Comparison of ENCODE assay signal across 15 cellular contexts in the genomic region with DNA sequence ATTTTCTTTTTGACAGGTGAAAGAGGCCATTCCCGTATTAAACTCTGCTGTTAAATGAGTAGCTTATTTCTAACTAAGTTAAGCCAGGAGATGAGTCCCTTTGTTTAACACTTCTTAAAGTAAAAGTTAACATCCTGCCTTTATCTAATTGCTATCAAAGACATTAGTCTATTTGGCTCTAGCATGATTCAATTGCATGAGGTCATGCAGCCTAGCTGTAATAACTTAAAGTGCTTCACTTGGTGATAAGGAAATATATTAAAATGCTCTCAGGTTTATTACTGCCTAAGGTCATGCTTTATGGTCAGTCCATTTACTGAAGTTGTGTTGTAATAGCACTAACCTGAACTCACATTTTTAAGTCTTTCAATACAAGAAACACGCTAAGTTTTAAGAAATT.
DNase-seq lines count a peak whose midpoint lies in the region; ATAC-seq, FAIRE-seq and TF ChIP-seq lines count a peak whose summit lies in the region.
"Had no signal": no experiment of that assay in that cellular context is flagged by ENCODE, and none has a peak within 500 bp of the region (broad histone marks: within the 10 kb centered on the region; RNA-seq: fewer than 3 reads in every experiment).

No MANE protein-coding gene starts in this region.

- 26 to 46% (median 45%) methylated on average over 2 of the region's 2 CpGs for WGBS in small intestine, 3 donors

- H3K9me3 ChIP-seq in small intestine (ENCODE audit: control insufficient read depth, low read depth): no peaks in the 10 kb centered on the region

- no peaks in the 10 kb centered on the region for H3K27me3 ChIP-seq in small intestine (ENCODE audit: control insufficient read depth in 2 of 2, insufficient read depth in 2 of 2, low read length in 2 of 2)

- ATAC-seq in SK-N-SH treated with all-trans-retinoic acid at 6 μM for 48 hours (peak; percentile 38; the same call in 1 of the 3 replicates), GM19328 (IDR thresholded peaks at IDR 0.05; ENCODE audit: unreplicated experiment) (no peak)
- ATAC-seq: GM12878 had no signal

- no peaks in the 10 kb centered on the region for H3K4me1 ChIP-seq in small intestine (ENCODE audit: control insufficient read depth in 2 of 2, insufficient read depth in 1 of 2, low read depth in 1 of 2, low read length in 1 of 2)

- DNase-seq in NCI-H524 (lab: John Stamatoyannopoulos, UW) (peak; percentile 4 to 35), NCI-H524 treated with DMSO at 0.1 percent for 48 hours (lab: John Stamatoyannopoulos, UW) (no peak), epithelial cell of esophagus (ENCODE audit: low read depth) (peak; percentile 7), small intestine (peak; percentile 77)
- DNase-seq in activated CD8-positive, alpha-beta memory T cell treated with anti-CD3 and anti-CD28 coated beads, Interleukin-2, amount 50 U/mL, for 4 hours: no peak
- DNase-seq in activated CD4-positive, alpha-beta T cell treated with anti-CD3 and anti-CD28 coated beads, Interleukin-2, amount 50 U/mL, for 1 hour: no peak
- DNase-seq: HCEC 1CT, NCI-H1930, NCI-H774, PC-9 had no signal

- no peaks in the 10 kb centered on the region for H3K36me3 ChIP-seq in small intestine (ENCODE audit: control insufficient read depth in 2 of 2, insufficient read depth in 2 of 2, low read length in 2 of 2)

- TF ChIP-seq CTCF in epithelial cell of esophagus (IDR thresholded peaks at IDR 0.05; ENCODE audit: insufficient read depth, low read depth, low read length, missing control alignments): no peak

- no peak for FAIRE-seq in small intestine (lab: Jason Lieb, UNC)
- FAIRE-seq: GM12878, GM18507 had no signal

- no peak overlapping the region for H3K27ac ChIP-seq in small intestine (ENCODE audit: low read depth in 1 of 2, low read length in 1 of 2)
- H3K27ac ChIP-seq: C4-2B, PC-9 had no signal

- no peak overlapping the region for H3K4me3 ChIP-seq in epithelial cell of esophagus (ENCODE audit: low read length)
- no peak overlapping the region for H3K4me3 ChIP-seq in small intestine (ENCODE audit: low read depth in 1 of 2, low read length in 2 of 2)
- H3K4me3 ChIP-seq: GM12878, PC-9 had no signal

TF ChIP-seq in SK-N-SH treated with all-trans-retinoic acid at 6 μM for 48 hours, 23 proteins besides CTCF, POLR2A, EP300 and RAD21 (continues in another document):
- TF ChIP-seq, protein P1, sequence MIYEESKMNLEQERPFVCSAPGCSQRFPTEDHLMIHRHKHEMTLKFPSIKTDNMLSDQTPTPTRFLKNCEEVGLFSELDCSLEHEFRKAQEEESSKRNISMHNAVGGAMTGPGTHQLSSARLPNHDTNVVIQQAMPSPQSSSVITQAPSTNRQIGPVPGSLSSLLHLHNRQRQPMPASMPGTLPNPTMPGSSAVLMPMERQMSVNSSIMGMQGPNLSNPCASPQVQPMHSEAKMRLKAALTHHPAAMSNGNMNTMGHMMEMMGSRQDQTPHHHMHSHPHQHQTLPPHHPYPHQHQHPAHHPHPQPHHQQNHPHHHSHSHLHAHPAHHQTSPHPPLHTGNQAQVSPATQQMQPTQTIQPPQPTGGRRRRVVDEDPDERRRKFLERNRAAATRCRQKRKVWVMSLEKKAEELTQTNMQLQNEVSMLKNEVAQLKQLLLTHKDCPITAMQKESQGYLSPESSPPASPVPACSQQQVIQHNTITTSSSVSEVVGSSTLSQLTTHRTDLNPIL (CRISPR knock-in tag; IDR thresholded peaks at IDR 0.05; ENCODE audit: low read depth): peak; percentile 100
- TF ChIP-seq TCF4 (CRISPR knock-in tag; IDR thresholded peaks at IDR 0.05; ENCODE audit: borderline replicate concordance) (peak; percentile 82), SNAI2 (CRISPR knock-in tag; IDR thresholded peaks at IDR 0.05) (peak; percentile 97), TOX (CRISPR knock-in tag; IDR thresholded peaks at IDR 0.05; ENCODE audit: borderline replicate concordance) (no peak), ZC3H10 (CRISPR knock-in tag; IDR thresholded peaks at IDR 0.05) (0 out of 2 replicates have a peak, but pooled peaks have one; percentile 38), PPARA (CRISPR knock-in tag; IDR thresholded peaks at IDR 0.05; ENCODE audit: borderline replicate concordance) (0 out of 2 replicates have a peak, but pooled peaks have one; percentile 38), CSDC2 (CRISPR knock-in tag; IDR thresholded peaks at IDR 0.05) (no peak), ESRRG (CRISPR knock-in tag; IDR thresholded peaks at IDR 0.05) (peak; percentile 92), GLIS3 (CRISPR knock-in tag; IDR thresholded peaks at IDR 0.05) (peak; percentile 90), ISL1 (CRISPR knock-in tag; IDR thresholded peaks at IDR 0.05) (peak; percentile 99), RARB (CRISPR knock-in tag; IDR thresholded peaks at IDR 0.05) (no peak), OSR1 (CRISPR knock-in tag; IDR thresholded peaks at IDR 0.05) (no peak), ZNF8 (CRISPR knock-in tag; IDR thresholded peaks at IDR 0.05) (peak; percentile 60), BACH2 (CRISPR knock-in tag; IDR thresholded peaks at IDR 0.05; ENCODE audit: borderline replicate concordance) (peak; percentile 63; the same call in 1 of the 2 replicates), ZFP3 (CRISPR knock-in tag; IDR thresholded peaks at IDR 0.05) (peak; percentile 80), ZNF70 (CRISPR knock-in tag; IDR thresholded peaks at IDR 0.05) (peak; percentile 74)
- TF ChIP-seq, protein P2, sequence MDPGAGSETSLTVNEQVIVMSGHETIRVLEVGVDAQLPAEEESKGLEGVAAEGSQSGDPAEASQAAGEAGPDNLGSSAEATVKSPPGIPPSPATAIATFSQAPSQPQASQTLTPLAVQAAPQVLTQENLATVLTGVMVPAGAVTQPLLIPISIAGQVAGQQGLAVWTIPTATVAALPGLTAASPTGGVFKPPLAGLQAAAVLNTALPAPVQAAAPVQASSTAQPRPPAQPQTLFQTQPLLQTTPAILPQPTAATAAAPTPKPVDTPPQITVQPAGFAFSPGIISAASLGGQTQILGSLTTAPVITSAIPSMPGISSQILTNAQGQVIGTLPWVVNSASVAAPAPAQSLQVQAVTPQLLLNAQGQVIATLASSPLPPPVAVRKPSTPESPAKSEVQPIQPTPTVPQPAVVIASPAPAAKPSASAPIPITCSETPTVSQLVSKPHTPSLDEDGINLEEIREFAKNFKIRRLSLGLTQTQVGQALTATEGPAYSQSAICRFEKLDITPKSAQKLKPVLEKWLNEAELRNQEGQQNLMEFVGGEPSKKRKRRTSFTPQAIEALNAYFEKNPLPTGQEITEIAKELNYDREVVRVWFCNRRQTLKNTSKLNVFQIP (CRISPR knock-in tag; IDR thresholded peaks at IDR 0.05; ENCODE audit: borderline replicate concordance, low read depth): no peak
- TF ChIP-seq, protein P3, sequence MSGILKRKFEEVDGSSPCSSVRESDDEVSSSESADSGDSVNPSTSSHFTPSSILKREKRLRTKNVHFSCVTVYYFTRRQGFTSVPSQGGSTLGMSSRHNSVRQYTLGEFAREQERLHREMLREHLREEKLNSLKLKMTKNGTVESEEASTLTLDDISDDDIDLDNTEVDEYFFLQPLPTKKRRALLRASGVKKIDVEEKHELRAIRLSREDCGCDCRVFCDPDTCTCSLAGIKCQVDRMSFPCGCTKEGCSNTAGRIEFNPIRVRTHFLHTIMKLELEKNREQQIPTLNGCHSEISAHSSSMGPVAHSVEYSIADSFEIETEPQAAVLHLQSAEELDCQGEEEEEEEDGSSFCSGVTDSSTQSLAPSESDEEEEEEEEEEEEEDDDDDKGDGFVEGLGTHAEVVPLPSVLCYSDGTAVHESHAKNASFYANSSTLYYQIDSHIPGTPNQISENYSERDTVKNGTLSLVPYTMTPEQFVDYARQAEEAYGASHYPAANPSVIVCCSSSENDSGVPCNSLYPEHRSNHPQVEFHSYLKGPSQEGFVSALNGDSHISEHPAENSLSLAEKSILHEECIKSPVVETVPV (CRISPR knock-in tag; IDR thresholded peaks at IDR 0.05): peak; percentile 94
- TF ChIP-seq, protein P4, sequence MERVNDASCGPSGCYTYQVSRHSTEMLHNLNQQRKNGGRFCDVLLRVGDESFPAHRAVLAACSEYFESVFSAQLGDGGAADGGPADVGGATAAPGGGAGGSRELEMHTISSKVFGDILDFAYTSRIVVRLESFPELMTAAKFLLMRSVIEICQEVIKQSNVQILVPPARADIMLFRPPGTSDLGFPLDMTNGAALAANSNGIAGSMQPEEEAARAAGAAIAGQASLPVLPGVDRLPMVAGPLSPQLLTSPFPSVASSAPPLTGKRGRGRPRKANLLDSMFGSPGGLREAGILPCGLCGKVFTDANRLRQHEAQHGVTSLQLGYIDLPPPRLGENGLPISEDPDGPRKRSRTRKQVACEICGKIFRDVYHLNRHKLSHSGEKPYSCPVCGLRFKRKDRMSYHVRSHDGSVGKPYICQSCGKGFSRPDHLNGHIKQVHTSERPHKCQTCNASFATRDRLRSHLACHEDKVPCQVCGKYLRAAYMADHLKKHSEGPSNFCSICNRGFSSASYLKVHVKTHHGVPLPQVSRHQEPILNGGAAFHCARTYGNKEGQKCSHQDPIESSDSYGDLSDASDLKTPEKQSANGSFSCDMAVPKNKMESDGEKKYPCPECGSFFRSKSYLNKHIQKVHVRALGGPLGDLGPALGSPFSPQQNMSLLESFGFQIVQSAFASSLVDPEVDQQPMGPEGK (CRISPR knock-in tag; IDR thresholded peaks at IDR 0.05; ENCODE audit: borderline replicate concordance): peak; percentile 63; the same call in 1 of the 2 replicates
- TF ChIP-seq, protein P5, sequence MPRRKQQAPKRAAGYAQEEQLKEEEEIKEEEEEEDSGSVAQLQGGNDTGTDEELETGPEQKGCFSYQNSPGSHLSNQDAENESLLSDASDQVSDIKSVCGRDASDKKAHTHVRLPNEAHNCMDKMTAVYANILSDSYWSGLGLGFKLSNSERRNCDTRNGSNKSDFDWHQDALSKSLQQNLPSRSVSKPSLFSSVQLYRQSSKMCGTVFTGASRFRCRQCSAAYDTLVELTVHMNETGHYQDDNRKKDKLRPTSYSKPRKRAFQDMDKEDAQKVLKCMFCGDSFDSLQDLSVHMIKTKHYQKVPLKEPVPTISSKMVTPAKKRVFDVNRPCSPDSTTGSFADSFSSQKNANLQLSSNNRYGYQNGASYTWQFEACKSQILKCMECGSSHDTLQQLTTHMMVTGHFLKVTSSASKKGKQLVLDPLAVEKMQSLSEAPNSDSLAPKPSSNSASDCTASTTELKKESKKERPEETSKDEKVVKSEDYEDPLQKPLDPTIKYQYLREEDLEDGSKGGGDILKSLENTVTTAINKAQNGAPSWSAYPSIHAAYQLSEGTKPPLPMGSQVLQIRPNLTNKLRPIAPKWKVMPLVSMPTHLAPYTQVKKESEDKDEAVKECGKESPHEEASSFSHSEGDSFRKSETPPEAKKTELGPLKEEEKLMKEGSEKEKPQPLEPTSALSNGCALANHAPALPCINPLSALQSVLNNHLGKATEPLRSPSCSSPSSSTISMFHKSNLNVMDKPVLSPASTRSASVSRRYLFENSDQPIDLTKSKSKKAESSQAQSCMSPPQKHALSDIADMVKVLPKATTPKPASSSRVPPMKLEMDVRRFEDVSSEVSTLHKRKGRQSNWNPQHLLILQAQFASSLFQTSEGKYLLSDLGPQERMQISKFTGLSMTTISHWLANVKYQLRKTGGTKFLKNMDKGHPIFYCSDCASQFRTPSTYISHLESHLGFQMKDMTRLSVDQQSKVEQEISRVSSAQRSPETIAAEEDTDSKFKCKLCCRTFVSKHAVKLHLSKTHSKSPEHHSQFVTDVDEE (CRISPR knock-in tag; IDR thresholded peaks at IDR 0.05): peak; percentile 89

Comparison
In these comparisons a context has a peak if more than half of its experiments do, and no peak if none do; other contexts are left out.
1. DNase-seq: peak in NCI-H524 (2 of 2), epithelial cell of esophagus (single experiment) and small intestine (single experiment); none in NCI-H524 treated with DMSO at 0.1 percent for 48 hours (single experiment), activated CD8-positive, alpha-beta memory T cell treated with anti-CD3 and anti-CD28 coated beads, Interleukin-2, amount 50 U/mL, for 4 hours (single experiment) and activated CD4-positive, alpha-beta T cell treated with anti-CD3 and anti-CD28 coated beads, Interleukin-2, amount 50 U/mL, for 1 hour (single experiment).